1 cellular context compared by ENCODE assay signal in genomic region chr14:96056509-96057422, GRCh38.
TF ChIP-seq lines count a peak whose summit lies in the region.

No MANE protein-coding gene starts in this region.

TF ChIP-seq in A549, 52 proteins besides CTCF, POLR2A, EP300 and RAD21:
- TF ChIP-seq HMGXB4 (CRISPR knock-in tag; IDR thresholded peaks at IDR 0.05; ENCODE audit: borderline replicate concordance) (no peak), ZSCAN20 (CRISPR knock-in tag; IDR thresholded peaks at IDR 0.05) (no peak), HES2 (IDR thresholded peaks at IDR 0.05) (no peak), RFX5 (IDR thresholded peaks at IDR 0.05) (no peak), MAFK (IDR thresholded peaks at IDR 0.05; ENCODE audit: partially characterized antibody) (peak; percentile 54), SMC3 (IDR thresholded peaks at IDR 0.05) (peak; percentile 50), HEYL (CRISPR knock-in tag; IDR thresholded peaks at IDR 0.05) (no peak)
